17 cellular contexts compared by ENCODE assay signal in genomic region chr12:125289965-125290364, GRCh38.
A peak's percentile ranks its signal among the peaks of the same experiment; 100 is the strongest.
DNase-seq lines count a peak whose midpoint lies in the region; ATAC-seq and TF ChIP-seq lines count a peak whose summit lies in the region.
"Had no signal": no experiment of that assay in that cellular context is flagged by ENCODE, and none has a peak within 500 bp of the region (broad histone marks: within the 10 kb centered on the region; RNA-seq: fewer than 3 reads in every experiment).

No MANE protein-coding gene starts in this region.

- no peaks in the 10 kb centered on the region for H3K9me3 ChIP-seq in SK-N-MC (ENCODE audit: low read depth, low read length)
- H3K9me3 ChIP-seq: BE2C had no signal

- intact Hi-C loops in dorsolateral prefrontal cortex (cut with DNase I) = no loop called here

- H3K9ac ChIP-seq in SK-N-MC (ENCODE audit: insufficient read length) = no peak overlapping the region
- H3K9ac ChIP-seq: BLaER1 treated with 17β-estradiol and CSF1 and Interleukin-3, amounts not matched to agents 10 nM and 100 nM had no signal

- H3K4me3 ChIP-seq in SK-N-MC (peak overlapping the region; percentile 25), dorsolateral prefrontal cortex (peak overlapping the region in 48 of 59 donors; percentile 2 to 56 (median 35))
- H3K4me3 ChIP-seq: BLaER1 treated with 17β-estradiol and CSF1 and Interleukin-3, amounts not matched to agents 10 nM and 100 nM had no signal

- H3K27me3 ChIP-seq in dorsolateral prefrontal cortex = peaks cover 0 to 4% (median 0%) of the 10 kb centered on the region in 45 donors
- H3K27me3 ChIP-seq: BE2C; BLaER1 treated with 17β-estradiol and CSF1 and Interleukin-3, amounts not matched to agents 10 nM and 100 nM had no signal

- peaks cover 28% of the 10 kb centered on the region; the same call in 1 of the 2 replicates for H3K36me3 ChIP-seq in SK-N-MC (ENCODE audit: insufficient read depth, low read length)
- H3K36me3 ChIP-seq: BE2C; BLaER1 treated with 17β-estradiol and CSF1 and Interleukin-3, amounts not matched to agents 10 nM and 100 nM had no signal

- in situ Hi-C loops in GM13977 (cut with MboI; ENCODE audit: low pct_unique_long_range_greater_than_20kb, low sequenced_read_pairs, unreplicated experiment) = no loop called here

- TF ChIP-seq CTCF in dorsolateral prefrontal cortex (IDR thresholded peaks at IDR 0.05 in 54 of 56, conservative IDR thresholded peaks at IDR 0.05 in 2 of 56; ENCODE audit: low read depth in 1 of 56, partially characterized antibody in 56 of 56) (no peak), GM13977 (IDR thresholded peaks at IDR 0.05; ENCODE audit: extremely low read depth, insufficient read depth, missing control alignments) (no peak)

- H3K27ac ChIP-seq in SK-N-MC (peak overlapping the region; percentile 76), dorsolateral prefrontal cortex (peak overlapping the region in 26 of 59 donors; percentile 1 to 71 (median 42))
- H3K27ac ChIP-seq: 22Rv1; BLaER1 treated with 17β-estradiol and CSF1 and Interleukin-3, amounts not matched to agents 10 nM and 100 nM had no signal

- no peak for ATAC-seq in GM21526 (IDR thresholded peaks at IDR 0.05; ENCODE audit: low FRiP score, unreplicated experiment)

- peak; percentile 50 for DNase-seq in Ammon's horn (ENCODE audit: low spot score)
- no peak for DNase-seq in SK-N-MC (ENCODE audit: low read depth, low spot score)
- no peak for DNase-seq in dorsolateral prefrontal cortex
- peak; percentile 51 for DNase-seq in superior temporal gyrus (ENCODE audit: extremely low spot score)
- DNase-seq in NCI-H1436 (lab: John Stamatoyannopoulos, UW) = no peak
- no peak for DNase-seq in GM13977 (ENCODE audit: low spot score)
- DNase-seq: BE2C; CD4-positive, alpha-beta T cell; CD8-positive, alpha-beta memory T cell; DMS53; DMS79 treated with DMSO at 0.1 percent for 48 hours; GF-D8; H7; HCEC 1CT had no signal

Comparison
In these comparisons a context has a peak if more than half of its experiments do, and no peak if none do; other contexts are left out.
1. DNase-seq: peak in Ammon's horn (single experiment) and superior temporal gyrus (single experiment); none in SK-N-MC (single experiment), dorsolateral prefrontal cortex (0 of 10), NCI-H1436 (single experiment) and GM13977 (single experiment).